Comparison of ENCODE assay signal across 28 cellular contexts in genomic region chr1:184039126-184039525, GRCh38. TPM values are rescaled to one million over a fixed set of nuclear protein-coding genes. Genes with fewer than 3 reads are reported as not detected.
DNase-seq lines count a peak whose midpoint lies in the region; ATAC-seq and TF ChIP-seq lines count a peak whose summit lies in the region.
"Had no signal": no experiment of that assay in that cellular context is flagged by ENCODE, and none has a peak within 500 bp of the region (broad histone marks: within the 10 kb centered on the region; RNA-seq: fewer than 3 reads in every experiment).

No MANE protein-coding gene starts in this region.

- intact Hi-C loops in IMR-90 (cut with micrococcal nuclease) (no loop called here), left lung (cut with DNase I) (no loop called here)
- intact Hi-C loops in activated T-helper 1 cell treated with anti-CD3 and anti-CD28 coated beads, Interleukin-12 subunit alpha, Interleukin-12 subunit beta, Interleukin-2, Interleukin-4 antibody, amounts not matched to agents 30 ng/mL and 10 ng/mL and 1 ng/mL, durations not matched to agents 14 hours and 24 hours and 36 hours (cut with micrococcal nuclease), result no loop called here

- no peak overlapping the region for H3K14ac ChIP-seq in IMR-90 (replicated peaks; ENCODE audit: low read depth, low read length)

- peak overlapping the region; percentile 27 for H3K4me3 Mint-ChIP-seq in activated T-helper 1 cell treated with anti-CD3 and anti-CD28 coated beads, Interleukin-12 subunit alpha, Interleukin-12 subunit beta, Interleukin-2, Interleukin-4 antibody, amounts not matched to agents 30 ng/mL and 10 ng/mL and 1 ng/mL, durations not matched to agents 14 hours and 24 hours and 36 hours
- no peak overlapping the region for H3K4me3 Mint-ChIP-seq in glutamatergic neuron (ENCODE audit: unreplicated experiment)
- H3K4me3 Mint-ChIP-seq: activated CD8-positive, alpha-beta T cell treated with anti-CD3 and anti-CD28 coated beads, Interleukin-2, amount 10 ng/mL, durations not matched to agents 7 days and 5 days had no signal

- no peak for DNase-seq in IMR-90
- no peak for DNase-seq in activated T-helper 1 cell treated with anti-CD3 and anti-CD28 coated beads, Interleukin-12 subunit alpha, Interleukin-12 subunit beta, Interleukin-2, Interleukin-4 antibody, amounts not matched to agents 30 ng/mL and 10 ng/mL and 1 ng/mL, durations not matched to agents 14 hours and 24 hours and 36 hours (ENCODE audit: low spot score)
- DNase-seq in glutamatergic neuron, result no peak
- no peak for DNase-seq in substantia nigra (lab: John Stamatoyannopoulos, UW)
- no peak for DNase-seq in left lung
- DNase-seq in effector CD8-positive, alpha-beta T cell (lab: John Stamatoyannopoulos, UW), result no peak
- DNase-seq: activated CD8-positive, alpha-beta T cell treated with anti-CD3 and anti-CD28 coated beads, Interleukin-2, amount 10 ng/mL, durations not matched to agents 7 days and 5 days; activated gamma-delta T cell treated with Interleukin-2 at 50 U/mL for 16 hours; activated T-cell treated with anti-CD3 and anti-CD28 coated beads for 4 hours; dermis blood vessel endothelial cell; kidney glomerular epithelial cell; mesendoderm; naive B cell; NCI-H1092; NCI-H187 treated with DMSO at 0.1 percent for 48 hours; NCI-H345; right lobe of liver; stimulated activated CD4-positive, alpha-beta T cell treated with anti-CD3 and anti-CD28 coated beads, Interleukin-12 subunit alpha, Interleukin-12 subunit beta, amount 100 ng/mL, for 4 hours; stimulated activated CD4-positive, alpha-beta T cell treated with anti-CD3 and anti-CD28 coated beads, Interleukin-4, amount 100 ng/mL, for 24 hours; stimulated activated naive CD4-positive, alpha-beta T cell; thyroid gland had no signal

- H3K4me1 ChIP-seq in IMR-90 (ENCODE audit: control insufficient read depth, insufficient read depth, low read length), result peaks cover 8% of the 10 kb centered on the region
- peaks cover 0 to 20% of the 10 kb centered on the region in 2 donors for H3K4me1 ChIP-seq in left lung
- H3K4me1 ChIP-seq: parathyroid adenoma had no signal

- no peak overlapping the region for H2BK120ac ChIP-seq in IMR-90 (ENCODE audit: low read depth, low read length)

- peaks cover 21% of the 10 kb centered on the region for H3K4me1 Mint-ChIP-seq in activated T-helper 1 cell treated with anti-CD3 and anti-CD28 coated beads, Interleukin-12 subunit alpha, Interleukin-12 subunit beta, Interleukin-2, Interleukin-4 antibody, amounts not matched to agents 30 ng/mL and 10 ng/mL and 1 ng/mL, durations not matched to agents 14 hours and 24 hours and 36 hours (ENCODE audit: low read depth)
- peaks cover 11% of the 10 kb centered on the region for H3K4me1 Mint-ChIP-seq in glutamatergic neuron (ENCODE audit: low read depth, unreplicated experiment)

- no peak for ATAC-seq in IMR-90 (ENCODE audit: low read depth)
- ATAC-seq in left lung, result no peak
- ATAC-seq in GM18873 (IDR thresholded peaks at IDR 0.05; ENCODE audit: low FRiP score, unreplicated experiment), result no peak
- ATAC-seq: activated CD4-positive, CD25-positive, alpha-beta regulatory T cell treated with anti-CD3 and anti-CD28 coated beads, Interleukin-2, amount 50 U/mL, for 24 hours; activated CD8-positive, alpha-beta T cell treated with anti-CD3 and anti-CD28 coated beads, Interleukin-2, amount 10 ng/mL, durations not matched to agents 7 days and 5 days; HCT116; Panc1; right lobe of liver had no signal

- H3K9me1 ChIP-seq in IMR-90 (ENCODE audit: insufficient read depth, low read length), result peaks cover 6% of the 10 kb centered on the region; the same call in 1 of the 2 replicates

- H3K4me3 ChIP-seq in IMR-90 (ENCODE audit: insufficient read depth, low read depth, low read length) (no peak overlapping the region), left lung (no peak overlapping the region)
- H3K4me3 ChIP-seq: right lobe of liver, thyroid gland had no signal

- no TSS peak for BruUV-seq in IMR-90 (replicated peaks; lab: Mats Ljungman, UMichigan)

- TF ChIP-seq CTCF in IMR-90 (conservative IDR thresholded peaks at IDR 0.05; ENCODE audit: low read depth, low read length) (no peak), glutamatergic neuron (IDR thresholded peaks at IDR 0.05; ENCODE audit: partially characterized antibody, unreplicated experiment) (no peak), left lung (IDR thresholded peaks at IDR 0.05) (no peak)

- H3K79me1 ChIP-seq in IMR-90 (ENCODE audit: low read depth in 1 of 2, low read length in 2 of 2), result peaks cover 0 to 10% of the 10 kb centered on the region in 2 experiments; a peak in 1 of 4 replicates

- H3K27ac ChIP-seq in IMR-90 (ENCODE audit: insufficient read depth, low read length) (no peak overlapping the region), substantia nigra (ENCODE audit: low read depth, low read length, poor library complexity, severe bottlenecking) (peak overlapping the region; percentile 97), left lung (no peak overlapping the region)
- H3K27ac ChIP-seq: C4-2B, parathyroid adenoma, right lobe of liver, thyroid gland had no signal

- no peaks in the 10 kb centered on the region for H4K20me1 ChIP-seq in IMR-90 (ENCODE audit: insufficient read depth, low read length)

- no peak overlapping the region for H3K23ac ChIP-seq in IMR-90 (ENCODE audit: low read depth, low read length)

- WGBS in IMR-90 (ENCODE audit: extremely low coverage in 2 of 2, insufficient read length in 1 of 2), 2 experiments, result 83% methylated on average over 2 of the region's 4 CpGs; no CpG with 5 or more reads in 1 of the 2 experiments

- H2AFZ ChIP-seq in IMR-90 (replicated peaks; ENCODE audit: low read length, poor library complexity), result no peak overlapping the region
- H2AFZ ChIP-seq: parathyroid adenoma had no signal

- no peak overlapping the region for H3K56ac ChIP-seq in IMR-90 (ENCODE audit: extremely low read depth, insufficient read depth, low read length)

- no peak overlapping the region for H3K4me2 ChIP-seq in IMR-90 (ENCODE audit: low read depth, low read length)

- H3K36me3 ChIP-seq in IMR-90 (ENCODE audit: control insufficient read depth, insufficient read depth, low read length) (no peaks in the 10 kb centered on the region), left lung (no peaks in the 10 kb centered on the region)
- H3K36me3 ChIP-seq: right lobe of liver, thyroid gland had no signal

- H2AK9ac ChIP-seq in IMR-90 (replicated peaks; ENCODE audit: low read depth, low read length, poor library complexity), result no peak overlapping the region

- dilution Hi-C loops in IMR-90 (cut with HindIII; ENCODE audit: low sequenced_read_pairs, unreplicated experiment), result no loop called here

- TF ChIP-seq POLR2A in IMR-90 (IDR thresholded peaks at IDR 0.05; ENCODE audit: low read depth, low read length), result no peak

- no peaks in the 10 kb centered on the region for H3K9me3 Mint-ChIP-seq in activated T-helper 1 cell treated with anti-CD3 and anti-CD28 coated beads, Interleukin-12 subunit alpha, Interleukin-12 subunit beta, Interleukin-2, Interleukin-4 antibody, amounts not matched to agents 30 ng/mL and 10 ng/mL and 1 ng/mL, durations not matched to agents 14 hours and 24 hours and 36 hours
- no peaks in the 10 kb centered on the region for H3K9me3 Mint-ChIP-seq in glutamatergic neuron (ENCODE audit: unreplicated experiment)

- H2BK15ac ChIP-seq in IMR-90 (ENCODE audit: low read depth, low read length), result peak overlapping the region; percentile 57; the same call in 1 of the 3 replicates

- H3K4ac ChIP-seq in IMR-90 (ENCODE audit: low read depth, low read length), result no peak overlapping the region

- CTCF ChIA-PET in IMR-90 (lab: Yijun Ruan, JAX), result interaction anchor here (0.7 kb wide), 1 partner anchor 45 kb away, joined by 3 read pairs; no protein-coding TSS in a partner anchor

- H3K9me3 ChIP-seq in IMR-90 (ENCODE audit: control insufficient read depth, insufficient read depth, low read length), result no peaks in the 10 kb centered on the region
- H3K9me3 ChIP-seq in left lung, result no peaks in the 10 kb centered on the region
- H3K9me3 ChIP-seq: right lobe of liver, thyroid gland had no signal

- peaks cover 5% of the 10 kb centered on the region for H3K36me3 Mint-ChIP-seq in activated T-helper 1 cell treated with anti-CD3 and anti-CD28 coated beads, Interleukin-12 subunit alpha, Interleukin-12 subunit beta, Interleukin-2, Interleukin-4 antibody, amounts not matched to agents 30 ng/mL and 10 ng/mL and 1 ng/mL, durations not matched to agents 14 hours and 24 hours and 36 hours (ENCODE audit: low read depth)
- no peaks in the 10 kb centered on the region for H3K36me3 Mint-ChIP-seq in glutamatergic neuron (ENCODE audit: unreplicated experiment)

- no peak overlapping the region for H2BK20ac ChIP-seq in IMR-90 (ENCODE audit: low read depth, low read length)

- no peak overlapping the region for H2BK5ac ChIP-seq in IMR-90 (ENCODE audit: low read depth, low read length, poor library complexity, severe bottlenecking)

- no peak overlapping the region for H3K18ac ChIP-seq in IMR-90 (ENCODE audit: low read depth, low read length)

- no peak overlapping the region for H3K9ac ChIP-seq in IMR-90 (ENCODE audit: low read depth, low read length)
- H3K9ac ChIP-seq: parathyroid adenoma had no signal

- POLR2A ChIA-PET in IMR-90 (lab: Charles Lee; ENCODE audit: unreplicated experiment), result no interaction called here

- no peak overlapping the region for H4K5ac ChIP-seq in IMR-90 (ENCODE audit: low read depth, low read length)

- in situ Hi-C loops in IMR-90 (cut with MboI; ENCODE audit: low sequenced_read_pairs), result loop anchor here (10.0 kb wide), 1 partner anchor 94 kb away; no protein-coding TSS in a partner anchor

- H3K27ac Mint-ChIP-seq in activated T-helper 1 cell treated with anti-CD3 and anti-CD28 coated beads, Interleukin-12 subunit alpha, Interleukin-12 subunit beta, Interleukin-2, Interleukin-4 antibody, amounts not matched to agents 30 ng/mL and 10 ng/mL and 1 ng/mL, durations not matched to agents 14 hours and 24 hours and 36 hours, result no peak overlapping the region
- H3K27ac Mint-ChIP-seq in glutamatergic neuron (ENCODE audit: unreplicated experiment), result peak overlapping the region; percentile 4
- H3K27ac Mint-ChIP-seq: activated CD8-positive, alpha-beta T cell treated with anti-CD3 and anti-CD28 coated beads, Interleukin-2, amount 10 ng/mL, durations not matched to agents 7 days and 5 days had no signal

- H4K91ac ChIP-seq in IMR-90 (ENCODE audit: insufficient read depth, low read depth, low read length), result peak overlapping the region; percentile 66; the same call in 1 of the 2 replicates

- no peaks in the 10 kb centered on the region; the same call in 1 of the 2 replicates for H3K27me3 ChIP-seq in IMR-90 (ENCODE audit: control insufficient read depth, insufficient read depth, low read length)
- H3K27me3 ChIP-seq in left lung, result peaks cover 13 to 44% of the 10 kb centered on the region in 2 donors
- H3K27me3 ChIP-seq: thyroid gland had no signal

- no peak for TF ChIP-seq RAD21 in IMR-90 (IDR thresholded peaks at IDR 0.05; ENCODE audit: low read length)

- H2AK5ac ChIP-seq in IMR-90 (ENCODE audit: low read depth, low read length), result no peak overlapping the region

- peaks cover 61% of the 10 kb centered on the region for H3K27me3 Mint-ChIP-seq in activated T-helper 1 cell treated with anti-CD3 and anti-CD28 coated beads, Interleukin-12 subunit alpha, Interleukin-12 subunit beta, Interleukin-2, Interleukin-4 antibody, amounts not matched to agents 30 ng/mL and 10 ng/mL and 1 ng/mL, durations not matched to agents 14 hours and 24 hours and 36 hours (ENCODE audit: insufficient read depth)
- H3K27me3 Mint-ChIP-seq in glutamatergic neuron (ENCODE audit: unreplicated experiment), result no peaks in the 10 kb centered on the region

- no peak overlapping the region for H4K8ac ChIP-seq in IMR-90 (ENCODE audit: low read depth in 2 of 2, low read length in 2 of 2)

RNA-seq across cellular contexts. Expression of gene COLGALT2, which starts 1.6 kb away (rescaled TPM):
- 2.3 and 3.3 TPM in 2 replicates for total RNA-seq in IMR-90 (2012; rRNA removed)
- polyA plus RNA-seq in IMR-90 (2012; rRNA removed), result 4.1 and 4.2 TPM in 2 replicates
- polyA plus RNA-seq in IMR-90 (2012; cell fraction: cytosol; rRNA removed), result 1.9 and 2.2 TPM in 2 replicates
- polyA plus RNA-seq in IMR-90 (2012; cell fraction: nucleus; rRNA removed; ENCODE audit: low replicate concordance), result 7.8 and 14.6 TPM in 2 replicates
- total RNA-seq in activated T-helper 1 cell treated with anti-CD3 and anti-CD28 coated beads, Interleukin-12 subunit alpha, Interleukin-12 subunit beta, Interleukin-2, Interleukin-4 antibody, amounts not matched to agents 30 ng/mL and 10 ng/mL and 1 ng/mL, durations not matched to agents 14 hours and 24 hours and 36 hours, result 1.8 and 1.9 TPM in 2 replicates
- 3.8 TPM for total RNA-seq in glutamatergic neuron (ENCODE audit: unreplicated experiment)
- total RNA-seq in left lung, result 1 to 10 TPM in 1 of 2 donors, under 1 TPM in 1; 0.97 to 1.5 TPM
- total RNA-seq: bronchial epithelial cell, dermis blood vessel endothelial cell had no signal

RNA-seq across cellular contexts. Expression of gene TSEN15, which starts 12.4 kb away (rescaled TPM):
- total RNA-seq in IMR-90 (2012; rRNA removed) (45.0 and 80.3 TPM in 2 replicates), glutamatergic neuron (ENCODE audit: unreplicated experiment) (23.6 TPM), left lung (10 to 100 TPM; 33.8 to 33.9 TPM)
- polyA plus RNA-seq in IMR-90 (2012; rRNA removed), result 26.7 and 32.4 TPM in 2 replicates
- 59.8 and 60.1 TPM in 2 replicates for polyA plus RNA-seq in IMR-90 (2012; cell fraction: cytosol; rRNA removed)
- polyA plus RNA-seq in IMR-90 (2012; cell fraction: nucleus; rRNA removed; ENCODE audit: low replicate concordance), result 18.1 and 26.0 TPM in 2 replicates
- 49.8 and 50.2 TPM in 2 replicates for total RNA-seq in activated T-helper 1 cell treated with anti-CD3 and anti-CD28 coated beads, Interleukin-12 subunit alpha, Interleukin-12 subunit beta, Interleukin-2, Interleukin-4 antibody, amounts not matched to agents 30 ng/mL and 10 ng/mL and 1 ng/mL, durations not matched to agents 14 hours and 24 hours and 36 hours
